11 cellular contexts compared by ENCODE assay signal in genomic region chr1:97791251-97791650, GRCh38.
DNase-seq lines count a peak whose midpoint lies in the region; ATAC-seq and TF ChIP-seq lines count a peak whose summit lies in the region.
"Had no signal": no experiment of that assay in that cellular context is flagged by ENCODE, and none has a peak within 500 bp of the region (broad histone marks: within the 10 kb centered on the region; RNA-seq: fewer than 3 reads in every experiment).

No MANE protein-coding gene starts in this region.

- H3K9me3 ChIP-seq in BLaER1 (no peaks in the 10 kb centered on the region), breast epithelium (no peaks in the 10 kb centered on the region)
- H3K9me3 ChIP-seq: left lung had no signal

- no peak for TF ChIP-seq POLR2A in breast epithelium (IDR thresholded peaks at IDR 0.05)

- H3K4me3 ChIP-seq in BLaER1, result no peak overlapping the region
- H3K4me3 ChIP-seq in breast epithelium, result no peak overlapping the region
- H3K4me3 ChIP-seq: left lung had no signal

- peaks cover 18% of the 10 kb centered on the region for H3K4me1 ChIP-seq in BLaER1
- H3K4me1 ChIP-seq in breast epithelium, result no peaks in the 10 kb centered on the region

- intact Hi-C loops in breast epithelium (cut with DNase I; ENCODE audit: low total_unique reads), result no loop called here

- DNase-seq in C1 segment of cervical spinal cord (lab: John Stamatoyannopoulos, UW), result no peak
- no peak for DNase-seq in putamen (ENCODE audit: low spot score)
- DNase-seq in breast epithelium (ENCODE audit: low spot score in 2 of 2), result no peak
- DNase-seq: activated CD4-positive, alpha-beta T cell treated with anti-CD3 and anti-CD28 coated beads, Interleukin-2, amount 10 ng/mL, durations not matched to agents 7 days and 5 days; left lung; NCI-H2171 treated with DMSO at 0.1 percent for 48 hours had no signal

- H3K27me3 ChIP-seq in BLaER1 (no peaks in the 10 kb centered on the region), breast epithelium (no peaks in the 10 kb centered on the region)
- H3K27me3 ChIP-seq: left lung had no signal

- TF ChIP-seq CTCF in breast epithelium (IDR thresholded peaks at IDR 0.05), result no peak

- H3K4me2 ChIP-seq in BLaER1, result peak overlapping the region; percentile 41

- no peaks in the 10 kb centered on the region for H3K36me3 ChIP-seq in BLaER1
- H3K36me3 ChIP-seq in breast epithelium, result no peaks in the 10 kb centered on the region
- H3K36me3 ChIP-seq: left lung had no signal

- H3K9ac ChIP-seq in BLaER1, result no peak overlapping the region

- ATAC-seq in GM18870 (IDR thresholded peaks at IDR 0.05; ENCODE audit: unreplicated experiment) (peak; percentile 83), HG02623 (IDR thresholded peaks at IDR 0.05; ENCODE audit: unreplicated experiment) (peak; percentile 75), HG03558 (IDR thresholded peaks at IDR 0.05; ENCODE audit: extremely low read depth, unreplicated experiment) (peak; percentile 81), SK-N-SH treated with all-trans-retinoic acid at 6 μM for 48 hours (no peak)
- ATAC-seq: left lung had no signal

- H4K20me1 ChIP-seq in BLaER1, result no peaks in the 10 kb centered on the region

- H3K27ac ChIP-seq in BLaER1 (no peak overlapping the region), breast epithelium (no peak overlapping the region)
- H3K27ac ChIP-seq: left lung had no signal

TF ChIP-seq in SK-N-SH treated with all-trans-retinoic acid at 6 μM for 48 hours, 23 proteins besides CTCF, POLR2A, EP300 and RAD21:
- no peak for TF ChIP-seq ARNTL (CRISPR knock-in tag; IDR thresholded peaks at IDR 0.05; ENCODE audit: borderline replicate concordance, low read depth)
- no peak for TF ChIP-seq OSR1 (CRISPR knock-in tag; IDR thresholded peaks at IDR 0.05)
- TF ChIP-seq ISL1 (CRISPR knock-in tag; IDR thresholded peaks at IDR 0.05), result no peak
- TF ChIP-seq ESRRG (CRISPR knock-in tag; IDR thresholded peaks at IDR 0.05), result no peak
- TF ChIP-seq TCF4 (CRISPR knock-in tag; IDR thresholded peaks at IDR 0.05; ENCODE audit: borderline replicate concordance), result no peak
- TF ChIP-seq ZNF70 (CRISPR knock-in tag; IDR thresholded peaks at IDR 0.05), result no peak
- no peak for TF ChIP-seq SNAI2 (CRISPR knock-in tag; IDR thresholded peaks at IDR 0.05)
- no peak for TF ChIP-seq ZNF565 (CRISPR knock-in tag; conservative IDR thresholded peaks at IDR 0.05; ENCODE audit: low read depth)
- no peak for TF ChIP-seq RARB (CRISPR knock-in tag; IDR thresholded peaks at IDR 0.05)
- no peak for TF ChIP-seq ZC3H10 (CRISPR knock-in tag; IDR thresholded peaks at IDR 0.05)
- TF ChIP-seq PPARA (CRISPR knock-in tag; IDR thresholded peaks at IDR 0.05; ENCODE audit: borderline replicate concordance), result no peak
- TF ChIP-seq BACH2 (CRISPR knock-in tag; IDR thresholded peaks at IDR 0.05; ENCODE audit: borderline replicate concordance), result no peak
- TF ChIP-seq CSRNP3 (CRISPR knock-in tag; IDR thresholded peaks at IDR 0.05), result no peak
- TF ChIP-seq TOX (CRISPR knock-in tag; IDR thresholded peaks at IDR 0.05; ENCODE audit: borderline replicate concordance), result no peak
- TF ChIP-seq POU6F1 (CRISPR knock-in tag; IDR thresholded peaks at IDR 0.05; ENCODE audit: borderline replicate concordance, low read depth), result no peak
- no peak for TF ChIP-seq ZFP3 (CRISPR knock-in tag; IDR thresholded peaks at IDR 0.05)
- TF ChIP-seq ZFP30 (CRISPR knock-in tag; IDR thresholded peaks at IDR 0.05), result no peak
- no peak for TF ChIP-seq CSDC2 (CRISPR knock-in tag; IDR thresholded peaks at IDR 0.05)
- no peak for TF ChIP-seq TSHZ2 (CRISPR knock-in tag; IDR thresholded peaks at IDR 0.05)
